Comparison of ENCODE assay signal across 15 cellular contexts in genomic region chr7:6198687-6199595, GRCh38.
"Had no signal": no experiment of that assay in that cellular context is flagged by ENCODE, and none has a peak within 500 bp of the region (broad histone marks: within the 10 kb centered on the region; RNA-seq: fewer than 3 reads in every experiment).

No MANE protein-coding gene starts in this region.

- H3K27ac ChIP-seq: adrenal gland, body of pancreas, left ventricle myocardium inferior, stomach, uterus had no signal

- H3K4me1 ChIP-seq: adrenal gland, body of pancreas, uterus had no signal

- DNase-seq: activated CD4-positive, CD25-positive, alpha-beta regulatory T cell; activated naive CD4-positive, alpha-beta T cell treated with anti-CD3 and anti-CD28 coated beads, Interleukin-2, amount 50 U/mL, for 16 hours; activated T-cell treated with anti-CD3 and anti-CD28 coated beads, Interleukin-2, amount 50 U/mL, for 1 hour; adrenal gland; body of pancreas; effector memory CD8-positive, alpha-beta T cell; islet precursor cell; left ventricle myocardium inferior; retina; stimulated activated CD4-positive, alpha-beta T cell treated with anti-CD3 and anti-CD28 coated beads, Interleukin-15, amount 100 ng/mL, for 24 hours; stimulated activated CD4-positive, alpha-beta T cell treated with anti-CD3 and anti-CD28 coated beads, Interleukin-4, amount 100 ng/mL, for 4 hours; stomach; uterus had no signal

- H3K27me3 ChIP-seq: adrenal gland, body of pancreas, stomach, uterus had no signal

- H3K9me3 ChIP-seq: adrenal gland, body of pancreas, left ventricle myocardium inferior, stomach, uterus had no signal

- H3K36me3 ChIP-seq: adrenal gland, left ventricle myocardium inferior, uterus had no signal

- H3K4me3 ChIP-seq: adrenal gland, body of pancreas, left ventricle myocardium inferior, stomach, uterus had no signal

- H3K4me3 Mint-ChIP-seq: central memory CD8-positive, alpha-beta T cell; effector memory CD8-positive, alpha-beta T cell; memory B cell had no signal

- ATAC-seq: body of pancreas; effector memory CD8-positive, alpha-beta T cell had no signal

- H3K36me3 Mint-ChIP-seq: memory B cell had no signal

- H3K9me3 Mint-ChIP-seq: central memory CD8-positive, alpha-beta T cell; effector memory CD8-positive, alpha-beta T cell; memory B cell had no signal

- H3K27me3 Mint-ChIP-seq: central memory CD8-positive, alpha-beta T cell had no signal

- H3K27ac Mint-ChIP-seq: effector memory CD8-positive, alpha-beta T cell; memory B cell had no signal
